ENCODE assay signal across 8 cellular contexts in genomic region chr14:50064993-50065392, GRCh38. TPM values are rescaled to one million over a fixed set of nuclear protein-coding genes. Genes with fewer than 3 reads are reported as not detected.
DNase-seq lines count a peak whose midpoint lies in the region; ATAC-seq and TF ChIP-seq lines count a peak whose summit lies in the region.

No MANE protein-coding gene starts in this region.

- intact Hi-C loops in IMR-90 (cut with micrococcal nuclease), result loop anchor here (5.0 kb wide), 1 partner anchor 198 kb away; no protein-coding TSS in a partner anchor

- no peak overlapping the region for H3K4ac ChIP-seq in IMR-90 (ENCODE audit: low read depth, low read length)

- POLR2A ChIA-PET in IMR-90 (lab: Charles Lee; ENCODE audit: unreplicated experiment), result interaction anchor here (0.5 kb wide), 1 partner anchor 61 kb away, joined by 4 read pairs; no protein-coding TSS in a partner anchor
- POLR2A ChIA-PET in activated CD4-positive, alpha-beta memory T cell treated with anti-CD3 and anti-CD28 coated beads, Interleukin-2, amount 10 ng/mL, durations not matched to agents 7 days and 5 days (lab: Charles Lee), result interaction anchor here (0.9 to 8.8 kb wide), 11 partner anchors 17 to 213 kb away, joined by 3 to 356 read pairs (median 122); partner anchors contain the start of genes ARF6 and NEMF

- H2BK5ac ChIP-seq in IMR-90 (ENCODE audit: low read depth, low read length, poor library complexity, severe bottlenecking), result no peak overlapping the region

- H3K9me3 ChIP-seq in IMR-90 (ENCODE audit: control insufficient read depth, insufficient read depth, low read length), result no peaks in the 10 kb centered on the region

- H3K9me3 Mint-ChIP-seq in activated CD4-positive, alpha-beta memory T cell treated with anti-CD3 and anti-CD28 coated beads, Interleukin-2, amount 10 ng/mL, durations not matched to agents 7 days and 5 days, result no peaks in the 10 kb centered on the region
- H3K9me3 Mint-ChIP-seq in immature natural killer cell, result no peaks in the 10 kb centered on the region

- no peak overlapping the region for H4K91ac ChIP-seq in IMR-90 (ENCODE audit: insufficient read depth, low read depth, low read length)

- H3K23ac ChIP-seq in IMR-90 (ENCODE audit: low read depth, low read length), result 0 out of 2 replicates have a peak overlapping the region, but pooled peaks have one; percentile 9

- peak; percentile 74 for DNase-seq in Daoy (ENCODE audit: low read depth)
- no peak for DNase-seq in IMR-90
- peak; percentile 81 for DNase-seq in activated CD4-positive, alpha-beta memory T cell treated with anti-CD3 and anti-CD28 coated beads, Interleukin-2, amount 10 ng/mL, durations not matched to agents 7 days and 5 days
- DNase-seq in immature natural killer cell, result peak; percentile 76 to 78 (median 77)
- no peak for DNase-seq in amniotic stem cell (lab: John Stamatoyannopoulos, UW)
- no peak for DNase-seq in LoVo (ENCODE audit: low spot score)
- no peak for DNase-seq in HT-29 (ENCODE audit: low spot score)

- peaks cover 33% of the 10 kb centered on the region for H3K4me1 ChIP-seq in IMR-90 (ENCODE audit: control insufficient read depth, insufficient read depth, low read length)

- no peak overlapping the region for H3K18ac ChIP-seq in IMR-90 (ENCODE audit: low read depth, low read length)

- H2AK9ac ChIP-seq in IMR-90 (replicated peaks; ENCODE audit: low read depth, low read length, poor library complexity), result no peak overlapping the region

- peak overlapping the region; percentile 15 for H3K4me3 Mint-ChIP-seq in activated CD4-positive, alpha-beta memory T cell treated with anti-CD3 and anti-CD28 coated beads, Interleukin-2, amount 10 ng/mL, durations not matched to agents 7 days and 5 days
- peak overlapping the region; percentile 69 to 82 (median 78) for H3K4me3 Mint-ChIP-seq in immature natural killer cell

- H4K20me1 ChIP-seq in IMR-90 (ENCODE audit: insufficient read depth, low read length), result no peaks in the 10 kb centered on the region

- no peak overlapping the region for H3K4me2 ChIP-seq in IMR-90 (ENCODE audit: low read depth, low read length)

- in situ Hi-C loops in IMR-90 (cut with MboI; ENCODE audit: low sequenced_read_pairs), result no loop called here

- peak overlapping the region; percentile 12; the same call in 1 of the 2 replicates for H2BK20ac ChIP-seq in IMR-90 (ENCODE audit: low read depth, low read length)

- H4K8ac ChIP-seq in IMR-90 (ENCODE audit: low read depth in 2 of 2, low read length in 2 of 2), result no peak overlapping the region

- no peak for TF ChIP-seq RAD21 in IMR-90 (IDR thresholded peaks at IDR 0.05; ENCODE audit: low read length)

- BruUV-seq in IMR-90 (replicated peaks; lab: Mats Ljungman, UMichigan), result no TSS peak

- CTCF ChIA-PET in IMR-90 (lab: Yijun Ruan, JAX), result no interaction called here
- CTCF ChIA-PET in activated CD4-positive, alpha-beta memory T cell treated with anti-CD3 and anti-CD28 coated beads, Interleukin-2, amount 10 ng/mL, durations not matched to agents 7 days and 5 days (lab: Charles Lee), result interaction anchor here (1.2 to 6.1 kb wide), 3 partner anchors 27 to 201 kb away, joined by 3 to 130 read pairs (median 12); no protein-coding TSS in a partner anchor

- dilution Hi-C loops in IMR-90 (cut with HindIII; ENCODE audit: low sequenced_read_pairs, unreplicated experiment), result no loop called here

- ATAC-seq in GM21526 (IDR thresholded peaks at IDR 0.05; ENCODE audit: low FRiP score, unreplicated experiment), result peak; percentile 64
- ATAC-seq in IMR-90 (ENCODE audit: low read depth), result no peak

- 83% methylated on average over 3 of the region's 4 CpGs; no CpG with 5 or more reads in 1 of the 2 experiments for WGBS in IMR-90 (ENCODE audit: extremely low coverage in 2 of 2, insufficient read length in 1 of 2), 2 experiments

- peak overlapping the region; percentile 23 for H2AFZ ChIP-seq in IMR-90 (replicated peaks; ENCODE audit: low read length, poor library complexity)

- peaks cover 74% of the 10 kb centered on the region for H3K4me1 Mint-ChIP-seq in activated CD4-positive, alpha-beta memory T cell treated with anti-CD3 and anti-CD28 coated beads, Interleukin-2, amount 10 ng/mL, durations not matched to agents 7 days and 5 days
- H3K4me1 Mint-ChIP-seq in immature natural killer cell, result peaks cover 69 to 70% of the 10 kb centered on the region in 2 donors

- H3K79me1 ChIP-seq in IMR-90 (ENCODE audit: low read depth in 1 of 2, low read length in 2 of 2), result peaks cover 0 to 5% of the 10 kb centered on the region in 2 experiments; a peak in 2 of 4 replicates

- no peak overlapping the region for H2AK5ac ChIP-seq in IMR-90 (ENCODE audit: low read depth, low read length)

- no peak overlapping the region for H3K27ac ChIP-seq in IMR-90 (ENCODE audit: insufficient read depth, low read length)

- no peaks in the 10 kb centered on the region for H3K27me3 ChIP-seq in IMR-90 (ENCODE audit: control insufficient read depth, insufficient read depth, low read length)

- no peak overlapping the region for H3K56ac ChIP-seq in IMR-90 (ENCODE audit: extremely low read depth, insufficient read depth, low read length)

- no peak overlapping the region for H3K4me3 ChIP-seq in IMR-90 (ENCODE audit: insufficient read depth, low read depth, low read length)

- no peak overlapping the region; the same call in 1 of the 2 replicates for H3K14ac ChIP-seq in IMR-90 (replicated peaks; ENCODE audit: low read depth, low read length)

- peaks cover 27% of the 10 kb centered on the region for H3K36me3 Mint-ChIP-seq in activated CD4-positive, alpha-beta memory T cell treated with anti-CD3 and anti-CD28 coated beads, Interleukin-2, amount 10 ng/mL, durations not matched to agents 7 days and 5 days (ENCODE audit: low read depth)
- peaks cover 0 to 11% (median 8%) of the 10 kb centered on the region in 3 donors for H3K36me3 Mint-ChIP-seq in immature natural killer cell

- 0 out of 2 replicates have a peak overlapping the region, but pooled peaks have one; percentile 32 for H2BK120ac ChIP-seq in IMR-90 (ENCODE audit: low read depth, low read length)

- TF ChIP-seq POLR2A in IMR-90 (IDR thresholded peaks at IDR 0.05; ENCODE audit: low read depth, low read length), result no peak

- H3K36me3 ChIP-seq in IMR-90 (ENCODE audit: control insufficient read depth, insufficient read depth, low read length), result no peaks in the 10 kb centered on the region

- no peak overlapping the region for H2BK15ac ChIP-seq in IMR-90 (ENCODE audit: low read depth, low read length)

- no peak for TF ChIP-seq CTCF in IMR-90 (conservative IDR thresholded peaks at IDR 0.05; ENCODE audit: low read depth, low read length)

- H3K9ac ChIP-seq in IMR-90 (ENCODE audit: low read depth, low read length), result no peak overlapping the region

- H3K9me1 ChIP-seq in IMR-90 (ENCODE audit: insufficient read depth, low read length), result peaks cover 31% of the 10 kb centered on the region

- no peak overlapping the region for H4K5ac ChIP-seq in IMR-90 (ENCODE audit: low read depth, low read length)

- H3K27ac Mint-ChIP-seq in activated CD4-positive, alpha-beta memory T cell treated with anti-CD3 and anti-CD28 coated beads, Interleukin-2, amount 10 ng/mL, durations not matched to agents 7 days and 5 days, result peak overlapping the region; percentile 100
- peak overlapping the region; percentile 98 to 100 (median 100) for H3K27ac Mint-ChIP-seq in immature natural killer cell

- no peaks in the 10 kb centered on the region for H3K27me3 Mint-ChIP-seq in activated CD4-positive, alpha-beta memory T cell treated with anti-CD3 and anti-CD28 coated beads, Interleukin-2, amount 10 ng/mL, durations not matched to agents 7 days and 5 days
- H3K27me3 Mint-ChIP-seq in immature natural killer cell (ENCODE audit: low read depth in 3 of 3), result peaks cover 5 to 9% (median 8%) of the 10 kb centered on the region in 3 donors

TF ChIP-seq in IMR-90, 13 proteins besides CTCF, POLR2A, EP300 and RAD21:
- no peak for TF ChIP-seq ELK1 (IDR thresholded peaks at IDR 0.05; ENCODE audit: borderline replicate concordance, low read depth, low read length)
- TF ChIP-seq MAZ (IDR thresholded peaks at IDR 0.05; ENCODE audit: borderline replicate concordance, low read depth, low read length), result no peak
- no peak for TF ChIP-seq RCOR1 (IDR thresholded peaks at IDR 0.05; ENCODE audit: insufficient replicate concordance, low read length)
- no peak for TF ChIP-seq BHLHE40 (IDR thresholded peaks at IDR 0.05; ENCODE audit: low read depth, low read length)

RNA-seq across cellular contexts. Expression of gene VCPKMT, which starts 51.4 kb away (rescaled TPM):
- total RNA-seq in Daoy (2014; rRNA removed; shearing (Covaris generic)), result 14.5 and 18.8 TPM in 2 replicates
- total RNA-seq in IMR-90 (2012; rRNA removed), result 2.5 and 4.7 TPM in 2 replicates
- polyA plus RNA-seq in IMR-90 (2012; rRNA removed) (4.7 and 5.2 TPM in 2 replicates), immature natural killer cell (10 to 100 TPM in 2 of 3 donors, 1 to 10 TPM in 1; 7.8 to 19.2 (median 14.4) TPM)
- 2.1 and 3.1 TPM in 2 replicates for polyA plus RNA-seq in IMR-90 (2012; cell fraction: cytosol; rRNA removed)
- 7.2 and 10.5 TPM in 2 replicates for polyA plus RNA-seq in IMR-90 (2012; cell fraction: nucleus; rRNA removed; ENCODE audit: low replicate concordance)
- total RNA-seq in activated CD4-positive, alpha-beta memory T cell treated with anti-CD3 and anti-CD28 coated beads, Interleukin-2, amount 10 ng/mL, durations not matched to agents 7 days and 5 days, result 1 to 10 TPM; 7.5 to 9.5 TPM
- 5.9 and 6.4 TPM in 2 replicates for total RNA-seq in HT-29 (2014; rRNA removed; shearing (Covaris generic))

Comparison
In these comparisons a context has a peak if more than half of its experiments do, and no peak if none do; other contexts are left out.
1. DNase-seq: peak in Daoy (single experiment), activated CD4-positive, alpha-beta memory T cell treated with anti-CD3 and anti-CD28 coated beads, Interleukin-2, amount 10 ng/mL, durations not matched to agents 7 days and 5 days (single experiment) and immature natural killer cell (3 of 3); none in IMR-90 (single experiment), amniotic stem cell (single experiment), LoVo (single experiment) and HT-29 (single experiment).